10 cellular contexts compared by ENCODE assay signal in the genomic region with DNA sequence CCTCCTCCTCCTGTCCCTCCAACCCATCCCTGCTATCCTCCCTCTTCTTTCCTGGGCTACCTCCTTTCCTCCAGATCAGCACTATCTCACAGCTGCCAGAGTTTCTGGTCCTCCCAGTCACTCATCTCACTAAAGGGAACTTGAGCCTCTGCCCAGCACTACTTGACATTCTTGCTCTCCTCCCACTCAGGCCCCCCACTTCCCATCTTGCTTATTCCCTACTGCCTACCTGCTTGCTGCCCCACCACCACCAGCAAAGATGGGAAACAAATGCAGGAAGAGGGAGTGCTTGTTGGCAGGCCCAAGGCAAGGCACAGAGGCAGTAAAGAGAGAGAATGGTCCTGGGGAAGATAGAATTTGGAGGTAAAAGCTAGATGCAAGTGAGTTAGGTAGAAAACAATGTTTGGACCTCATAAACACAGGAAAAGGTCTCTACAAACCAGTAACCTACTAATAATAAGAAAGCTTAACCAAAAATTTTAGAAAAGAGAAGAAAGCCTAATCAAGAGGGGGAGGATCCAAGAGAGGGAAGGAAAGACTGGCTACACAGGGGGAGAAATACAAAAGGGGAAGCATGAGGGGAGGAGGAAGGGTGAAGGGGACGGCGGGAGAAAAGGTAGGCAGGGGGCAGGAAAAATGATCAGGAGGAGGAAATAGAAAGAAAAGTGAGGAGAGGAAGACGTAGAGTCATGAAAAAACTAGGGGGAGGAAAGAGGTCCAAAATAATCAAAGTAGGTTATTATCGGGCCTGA.
A peak's percentile ranks its signal among the peaks of the same experiment; 100 is the strongest.
DNase-seq lines count a peak whose midpoint lies in the region; ATAC-seq, FAIRE-seq and TF ChIP-seq lines count a peak whose summit lies in the region.
"Had no signal": no experiment of that assay in that cellular context is flagged by ENCODE, and none has a peak within 500 bp of the region (broad histone marks: within the 10 kb centered on the region; RNA-seq: fewer than 3 reads in every experiment).

No MANE protein-coding gene starts in this region.

- H3K9me3 ChIP-seq in DND-41 (ENCODE audit: insufficient read depth, low read length, severe bottlenecking) (no peaks in the 10 kb centered on the region), HUES48 (ENCODE audit: control insufficient read depth, insufficient read depth, low read length) (no peaks in the 10 kb centered on the region), K562 (replicated peaks; ENCODE audit: control insufficient read depth, insufficient read depth, low read depth, low read length) (no peaks in the 10 kb centered on the region)

- peak overlapping the region in 1 of 2 experiments; percentile 68; a peak in 2 of 4 replicates for H3K4me3 ChIP-seq in DND-41 (ENCODE audit: low read depth in 1 of 2, low read length in 2 of 2)
- peak overlapping the region; percentile 77 for H3K4me3 ChIP-seq in HUES48 (ENCODE audit: low read depth, low read length)
- no peak overlapping the region for H3K4me3 ChIP-seq in K562

- no peak for TF ChIP-seq EP300 in K562 (IDR thresholded peaks at IDR 0.05; ENCODE audit: low read length)

- H3K4me1 ChIP-seq in DND-41 (ENCODE audit: insufficient read depth, low read length) = peaks cover 41% of the 10 kb centered on the region
- H3K4me1 ChIP-seq in HUES48 (ENCODE audit: control insufficient read depth, insufficient read depth, low read length) = peaks cover 68% of the 10 kb centered on the region
- H3K4me1 ChIP-seq in K562 (replicated peaks in 1 of 2; ENCODE audit: control insufficient read depth in 2 of 2, insufficient read depth in 2 of 2, low read length in 2 of 2) = peaks cover 0 to 9% of the 10 kb centered on the region in 2 experiments; a peak in 3 of 5 replicates

- intact Hi-C loops in K562 (cut with micrococcal nuclease) = no loop called here

- H3K36me3 Mint-ChIP-seq in neural crest cell (ENCODE audit: low read depth) = no peaks in the 10 kb centered on the region

- peak overlapping the region; percentile 38 for H3K4me3 Mint-ChIP-seq in neural crest cell

- no peak for DNase-seq in DND-41
- no peak for DNase-seq in K562 (ENCODE audit: extremely low read depth in 1 of 4, low spot score in 3 of 4)
- no peak for DNase-seq in neural crest cell (ENCODE audit: low read depth, low spot score)
- DNase-seq in NCI-H1105 (lab: John Stamatoyannopoulos, UW) = no peak
- DNase-seq in stimulated activated CD4-positive, alpha-beta T cell treated with anti-CD3 and anti-CD28 coated beads, Interleukin-15, amount 100 ng/mL, for 24 hours = no peak
- DNase-seq: NCI-H2029 treated with DMSO at 0.1 percent for 48 hours had no signal

- 0% methylated on average over 1 of the region's 4 CpGs for WGBS in K562 (ENCODE audit: insufficient coverage, low coverage, missing lambda C conversion rate)

- POLR2A ChIA-PET in K562 (lab: Yijun Ruan, JAX) = no interaction called here

- H3K9ac ChIP-seq in DND-41 (ENCODE audit: low read depth, low read length) (peak overlapping the region; percentile 78; the same call in 1 of the 2 replicates), HUES48 (ENCODE audit: low read depth, low read length) (no peak overlapping the region), K562 (ENCODE audit: insufficient read depth in 1 of 2, low read depth in 2 of 2, low read length in 2 of 2) (no peak overlapping the region)

- H3K36me3 ChIP-seq in DND-41 (ENCODE audit: insufficient read depth, low read length) = no peaks in the 10 kb centered on the region
- H3K36me3 ChIP-seq in HUES48 (ENCODE audit: control insufficient read depth, insufficient read depth, low read length) = peaks cover 3% of the 10 kb centered on the region; the same call in 1 of the 2 replicates
- H3K36me3 ChIP-seq in K562 (ENCODE audit: control insufficient read depth, insufficient read depth, low read length) = no peaks in the 10 kb centered on the region

- in situ Hi-C loops in K562 (cut with MboI) = no loop called here

- no TSS peak for BruUV-seq in K562 (replicated peaks; lab: Mats Ljungman, UMichigan)

- no peaks in the 10 kb centered on the region for H3K9me3 Mint-ChIP-seq in neural crest cell

- TF ChIP-seq RAD21 in K562 (CRISPR knock-in tag; conservative IDR thresholded peaks at IDR 0.05 in 1 of 2, IDR thresholded peaks at IDR 0.05 in 1 of 2) = no peak

- no peak for ATAC-seq in DND-41 (ENCODE audit: insufficient read depth, low read depth)
- ATAC-seq in K562 = no peak
- ATAC-seq in HG03045 (IDR thresholded peaks at IDR 0.05; ENCODE audit: unreplicated experiment) = no peak
- no peak for ATAC-seq in GM18861 (IDR thresholded peaks at IDR 0.05; ENCODE audit: unreplicated experiment)

- H3K27me3 Mint-ChIP-seq in neural crest cell (ENCODE audit: low read depth) = no peaks in the 10 kb centered on the region

- TF ChIP-seq CTCF in DND-41 (IDR thresholded peaks at IDR 0.05; ENCODE audit: borderline replicate concordance, extremely low read depth, low read length, poor library complexity, severe bottlenecking) (no peak), K562 (IDR thresholded peaks at IDR 0.05 in 2 of 3, conservative IDR thresholded peaks at IDR 0.05 in 1 of 3; ENCODE audit: insufficient read depth in 2 of 3, low read depth in 1 of 3, low read length in 3 of 3) (no peak), neural crest cell (conservative IDR thresholded peaks at IDR 0.05) (no peak)

- TF ChIP-seq POLR2A in K562 (conservative IDR thresholded peaks at IDR 0.05) = no peak

- H3K27ac ChIP-seq in DND-41 (ENCODE audit: low read length) (no peak overlapping the region), HUES48 (ENCODE audit: low read depth, low read length) (peak overlapping the region; percentile 63), K562 (ENCODE audit: extremely low read depth, low read depth, low read length) (no peak overlapping the region)

- no peaks in the 10 kb centered on the region for H3K9me1 ChIP-seq in K562 (ENCODE audit: control insufficient read depth, insufficient read depth, low read length)

- H3K4me1 Mint-ChIP-seq in neural crest cell = peaks cover 31% of the 10 kb centered on the region

- H2AFZ ChIP-seq in DND-41 (ENCODE audit: low read depth, low read length) (no peak overlapping the region), K562 (ENCODE audit: low read depth, low read length) (no peak overlapping the region)

- FAIRE-seq in K562 (lab: Jason Lieb, UNC) = no peak
- FAIRE-seq: GM18507 had no signal

- H4K20me1 ChIP-seq in DND-41 (ENCODE audit: insufficient read depth, low read length) = no peaks in the 10 kb centered on the region
- no peaks in the 10 kb centered on the region for H4K20me1 ChIP-seq in K562 (replicated peaks; ENCODE audit: control insufficient read depth, insufficient read depth, low read length)

- H3K4me2 ChIP-seq in DND-41 (ENCODE audit: insufficient read depth, low read length) (peak overlapping the region; percentile 88), K562 (ENCODE audit: insufficient read depth, low read length) (no peak overlapping the region)

- CTCF ChIA-PET in K562 (lab: Yijun Ruan, JAX; ENCODE audit: low intra/inter-chr PET ratio) = no interaction called here

- H3K79me2 ChIP-seq in DND-41 (ENCODE audit: insufficient read depth, low read length) (peaks cover 37% of the 10 kb centered on the region), K562 (ENCODE audit: control insufficient read depth, insufficient read depth, low read length) (no peaks in the 10 kb centered on the region)

- no peak overlapping the region for H3K27ac Mint-ChIP-seq in neural crest cell (ENCODE audit: unreplicated experiment)

- H3K27me3 ChIP-seq in DND-41 (ENCODE audit: insufficient read depth, low read length, poor library complexity) = no peaks in the 10 kb centered on the region
- no peaks in the 10 kb centered on the region for H3K27me3 ChIP-seq in HUES48 (ENCODE audit: control insufficient read depth, insufficient read depth, low read length)
- H3K27me3 ChIP-seq in K562 (ENCODE audit: control insufficient read depth in 2 of 2, insufficient read depth in 2 of 2, low read length in 2 of 2) = peaks cover 8 to 22% of the 10 kb centered on the region in 2 experiments; a peak in 4 of 5 replicates

TF ChIP-seq in K562, 482 proteins besides CTCF, POLR2A, EP300 and RAD21:
- peak; percentile 27; the same call in 1 of the 2 replicates for TF ChIP-seq ZNF263 (CRISPR knock-in tag; IDR thresholded peaks at IDR 0.05; ENCODE audit: borderline replicate concordance)
- TF ChIP-seq, protein P1, sequence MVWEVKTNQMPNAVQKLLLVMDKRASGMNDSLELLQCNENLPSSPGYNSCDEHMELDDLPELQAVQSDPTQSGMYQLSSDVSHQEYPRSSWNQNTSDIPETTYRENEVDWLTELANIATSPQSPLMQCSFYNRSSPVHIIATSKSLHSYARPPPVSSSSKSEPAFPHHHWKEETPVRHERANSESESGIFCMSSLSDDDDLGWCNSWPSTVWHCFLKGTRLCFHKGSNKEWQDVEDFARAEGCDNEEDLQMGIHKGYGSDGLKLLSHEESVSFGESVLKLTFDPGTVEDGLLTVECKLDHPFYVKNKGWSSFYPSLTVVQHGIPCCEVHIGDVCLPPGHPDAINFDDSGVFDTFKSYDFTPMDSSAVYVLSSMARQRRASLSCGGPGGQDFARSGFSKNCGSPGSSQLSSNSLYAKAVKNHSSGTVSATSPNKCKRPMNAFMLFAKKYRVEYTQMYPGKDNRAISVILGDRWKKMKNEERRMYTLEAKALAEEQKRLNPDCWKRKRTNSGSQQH (CRISPR knock-in tag; IDR thresholded peaks at IDR 0.05) = no peak
